ENCODE assay signal across 11 cellular contexts in the genomic region with DNA sequence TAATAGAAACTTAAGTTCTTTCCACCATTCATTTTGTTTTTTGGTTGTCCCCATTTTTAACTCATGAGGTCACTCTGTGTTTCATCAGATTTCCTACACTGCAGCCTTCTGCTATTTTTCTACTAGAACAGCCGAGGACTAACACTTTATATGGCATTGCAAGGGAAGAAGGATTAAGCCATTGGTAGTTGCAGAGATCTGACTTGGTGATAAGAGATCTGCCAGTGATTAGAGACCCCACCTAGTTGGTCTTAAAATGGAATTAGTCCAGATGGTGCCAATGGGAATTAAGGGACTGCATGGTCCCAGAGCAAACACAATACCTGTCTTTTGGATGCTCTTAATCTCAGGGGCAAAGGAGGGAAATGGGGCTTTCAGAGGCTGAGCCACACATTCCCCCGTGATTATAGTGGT.
A peak's percentile ranks its signal among the peaks of the same experiment; 100 is the strongest.
DNase-seq lines count a peak whose midpoint lies in the region; ATAC-seq and TF ChIP-seq lines count a peak whose summit lies in the region.
"Had no signal": no experiment of that assay in that cellular context is flagged by ENCODE, and none has a peak within 500 bp of the region (broad histone marks: within the 10 kb centered on the region; RNA-seq: fewer than 3 reads in every experiment).

No MANE protein-coding gene starts in this region.

- H3K36me3 Mint-ChIP-seq in neural progenitor cell, result no peaks in the 10 kb centered on the region

- H3K27ac ChIP-seq in neural progenitor cell, result peak overlapping the region; percentile 59

- no peaks in the 10 kb centered on the region for H3K9me3 Mint-ChIP-seq in neural progenitor cell
- H3K9me3 Mint-ChIP-seq: activated T-cell treated with anti-CD3 and anti-CD28 coated beads, Interleukin-2, amount 50 U/mL, for 4 hours had no signal

- no peaks in the 10 kb centered on the region for H3K79me2 ChIP-seq in neural progenitor cell (ENCODE audit: low read depth)

- H3K36me3 ChIP-seq in neural progenitor cell, result no peaks in the 10 kb centered on the region

- DNase-seq in G401 (ENCODE audit: low spot score) (peak; percentile 23), NCI-H524 (lab: John Stamatoyannopoulos, UW) (peak; percentile 72 to 91), astrocyte of the spinal cord (ENCODE audit: low read depth, low spot score) (peak; percentile 35), neural progenitor cell (ENCODE audit: low spot score) (peak; percentile 70), Right ventricle myocardium superior (no peak)
- DNase-seq in activated CD4-positive, CD25-positive, alpha-beta regulatory T cell (lab: John Stamatoyannopoulos, UW), result no peak
- DNase-seq: activated T-cell treated with anti-CD3 and anti-CD28 coated beads, Interleukin-2, amount 50 U/mL, for 4 hours; GDM1; NCI-H1092 treated with DMSO at 0.1 percent for 48 hours; SHP77 treated with DMSO at 0.1 percent for 48 hours had no signal

- no peaks in the 10 kb centered on the region for H3K9me3 ChIP-seq in neural progenitor cell (ENCODE audit: low read depth)

- no peaks in the 10 kb centered on the region for H4K20me1 ChIP-seq in neural progenitor cell (ENCODE audit: low read depth)

- H3K4me3 Mint-ChIP-seq in neural progenitor cell, result no peak overlapping the region
- H3K4me3 Mint-ChIP-seq: activated T-cell treated with anti-CD3 and anti-CD28 coated beads, Interleukin-2, amount 50 U/mL, for 4 hours had no signal

- H3K4me2 ChIP-seq in neural progenitor cell, result peak overlapping the region; percentile 36

- peaks cover 10% of the 10 kb centered on the region for H3K4me1 ChIP-seq in neural progenitor cell

- no peak overlapping the region for H3K27ac Mint-ChIP-seq in neural progenitor cell

- no peak for TF ChIP-seq CTCF in astrocyte of the spinal cord (IDR thresholded peaks at IDR 0.05; ENCODE audit: low read depth, low read length)
- no peak for TF ChIP-seq CTCF in neural progenitor cell (IDR thresholded peaks at IDR 0.05)

- intact Hi-C loops in Right ventricle myocardium superior (cut with DNase I), result no loop called here

- peaks cover 15% of the 10 kb centered on the region for H3F3A ChIP-seq in neural progenitor cell (ENCODE audit: low read depth)

- ATAC-seq in HG03342 (IDR thresholded peaks at IDR 0.05; ENCODE audit: unreplicated experiment) (no peak), Right ventricle myocardium superior (ENCODE audit: poor library complexity) (no peak)

- no peak overlapping the region for H3K9ac ChIP-seq in neural progenitor cell

- in situ Hi-C loops in G401 (cut with HindIII; ENCODE audit: low sequenced_read_pairs), result no loop called here
- in situ Hi-C loops in astrocyte of the spinal cord (cut with HindIII; ENCODE audit: low sequenced_read_pairs), result no loop called here

- H3K4me1 Mint-ChIP-seq in neural progenitor cell, result peaks cover 6% of the 10 kb centered on the region

- H3K4me3 ChIP-seq in astrocyte of the spinal cord (ENCODE audit: low read depth, low read length) (no peak overlapping the region), neural progenitor cell (no peak overlapping the region)

- H3K27me3 ChIP-seq in neural progenitor cell, result no peaks in the 10 kb centered on the region

- no peaks in the 10 kb centered on the region for H3K27me3 Mint-ChIP-seq in neural progenitor cell (ENCODE audit: insufficient read depth, low read depth)

- no peak overlapping the region for H2AFZ ChIP-seq in neural progenitor cell (replicated peaks)

Comparison
In these comparisons a context has a peak if more than half of its experiments do, and no peak if none do; other contexts are left out.
1. DNase-seq: peak in G401 (single experiment), NCI-H524 (2 of 2), astrocyte of the spinal cord (single experiment) and neural progenitor cell (single experiment); none in activated CD4-positive, CD25-positive, alpha-beta regulatory T cell (0 of 4) and Right ventricle myocardium superior (single experiment).